In genomic region chr11:72328366-72329224, GRCh38 we compare ENCODE assay signal across 13 cellular contexts.
DNase-seq lines count a peak whose midpoint lies in the region; ATAC-seq, FAIRE-seq and TF ChIP-seq lines count a peak whose summit lies in the region.
"Had no signal": no experiment of that assay in that cellular context is flagged by ENCODE, and none has a peak within 500 bp of the region (broad histone marks: within the 10 kb centered on the region; RNA-seq: fewer than 3 reads in every experiment).

No MANE protein-coding gene starts in this region.

- WGBS in GM12878 (ENCODE audit: insufficient coverage, insufficient replicate concordance, low lambda C conversion rate, missing lambda C conversion rate): 98% methylated on average over 3 of the region's 3 CpGs

- 0 out of 2 replicates have a peak, but pooled peaks have one; percentile 17 for TF ChIP-seq RAD21 in GM12878 (IDR thresholded peaks at IDR 0.05; ENCODE audit: insufficient read depth, low read depth, low read length)

- TF ChIP-seq CTCF in GM12878 (IDR thresholded peaks at IDR 0.05 in 2 of 3, conservative IDR thresholded peaks at IDR 0.05 in 1 of 3; ENCODE audit: control insufficient read depth in 2 of 3, extremely low read depth in 1 of 3, insufficient read depth in 1 of 3, low read depth in 3 of 3, low read length in 3 of 3): peak in 1 of 3 experiments; percentile 7; a peak in 1 of 6 replicates
- no peak for TF ChIP-seq CTCF in vagina (IDR thresholded peaks at IDR 0.05)

- H3K79me2 ChIP-seq in GM12878 (ENCODE audit: control insufficient read depth, insufficient read depth, low read length): no peaks in the 10 kb centered on the region

- ATAC-seq in Right ventricle myocardium superior (ENCODE audit: poor library complexity): peak; percentile 51
- ATAC-seq in GM12878: no peak
- ATAC-seq in HG03280 (IDR thresholded peaks at IDR 0.05; ENCODE audit: unreplicated experiment): no peak

- H3K27ac ChIP-seq in GM12878 (ENCODE audit: control insufficient read depth, insufficient read depth): no peak overlapping the region
- H3K27ac ChIP-seq in vagina: peak overlapping the region; percentile 28

- POLR2A ChIA-PET in GM12878 (lab: Charles Lee): no interaction called here

- no peak overlapping the region for H3K9ac ChIP-seq in GM12878 (ENCODE audit: control insufficient read depth, insufficient read depth, low read length)

- H3K36me3 ChIP-seq in GM12878 (ENCODE audit: control insufficient read depth in 2 of 2, insufficient read depth in 2 of 2, low read length in 1 of 2) (peaks cover 0 to 2% of the 10 kb centered on the region in 2 experiments; a peak in 2 of 4 replicates), vagina (no peaks in the 10 kb centered on the region)

- TF ChIP-seq POLR2A in GM12878 (IDR thresholded peaks at IDR 0.05; ENCODE audit: low read depth, low read length) (no peak), vagina (IDR thresholded peaks at IDR 0.05) (no peak)

- in situ Hi-C loops in GM12878 (cut with MboI): no loop called here

- SMC1A ChIA-PET in GM12878 (lab: Charles Lee; ENCODE audit: uncharacterized antibody, unreplicated experiment): interaction anchor here (1.0 to 1.4 kb wide), 6 partner anchors 14 to 102 kb away, joined by 3 to 8 read pairs (median 4); no protein-coding TSS in a partner anchor

- intact Hi-C loops in Right ventricle myocardium superior (cut with DNase I): no loop called here
- intact Hi-C loops in cardiac septum (cut with DNase I): no loop called here
- intact Hi-C loops in GM12878 (cut with micrococcal nuclease; ENCODE audit: unreplicated experiment): no loop called here
- intact Hi-C loops in vagina (cut with DNase I): no loop called here

- H2AFZ ChIP-seq in GM12878 (ENCODE audit: control insufficient read depth, low read depth, low read length): no peak overlapping the region

- CTCF ChIA-PET in GM12878 (lab: Yijun Ruan, JAX): interaction anchor here (0.7 to 2.9 kb wide), 7 partner anchors 9 to 105 kb away, joined by 3 to 20 read pairs (median 3); no protein-coding TSS in a partner anchor

- FAIRE-seq in GM12878 (lab: Jason Lieb, UNC): no peak
- FAIRE-seq: HTR-8/SVneo had no signal

- H3K9me3 ChIP-seq in GM12878 (replicated peaks; ENCODE audit: control insufficient read depth, insufficient read depth, low read length) (no peaks in the 10 kb centered on the region), vagina (no peaks in the 10 kb centered on the region)

- no peak for TF ChIP-seq EP300 in GM12878 (IDR thresholded peaks at IDR 0.05; ENCODE audit: borderline replicate concordance in 1 of 2, control insufficient read depth in 1 of 2, low read depth in 2 of 2, low read length in 2 of 2)

- RAD21 ChIA-PET in GM12878 (lab: Charles Lee; ENCODE audit: unreplicated experiment): interaction anchor here (1.9 kb wide), 1 partner anchor 102 kb away, joined by 9 read pairs; no protein-coding TSS in a partner anchor

- H3K4me2 ChIP-seq in GM12878 (ENCODE audit: control insufficient read depth, insufficient read depth): no peak overlapping the region

- H3K4me3 ChIP-seq in GM12878: no peak overlapping the region
- H3K4me3 ChIP-seq in vagina: no peak overlapping the region
- H3K4me3 ChIP-seq: lung had no signal

- no TSS peak for BruUV-seq in GM12878 (replicated peaks; lab: Mats Ljungman, UMichigan)

- H3K27me3 ChIP-seq in GM12878 (replicated peaks in 1 of 2; ENCODE audit: control insufficient read depth in 2 of 2, insufficient read depth in 2 of 2, low read length in 1 of 2) (no peaks in the 10 kb centered on the region), vagina (no peaks in the 10 kb centered on the region)

- H3K4me1 ChIP-seq in GM12878 (ENCODE audit: control insufficient read depth, insufficient read depth, low read length) (no peaks in the 10 kb centered on the region), vagina (peaks cover 12% of the 10 kb centered on the region)

- DNase-seq in Right ventricle myocardium superior: no peak
- DNase-seq in cardiac septum (ENCODE audit: low spot score): no peak
- no peak for DNase-seq in GM12878 (ENCODE audit: low read depth, low spot score)
- peak; percentile 56 for DNase-seq in iris pigment epithelial cell (ENCODE audit: low read depth)
- DNase-seq in vagina (ENCODE audit: extremely low spot score in 2 of 2): no peak
- DNase-seq in activated effector memory CD4-positive, alpha-beta T cell treated with Interleukin-2 at 50 U/mL for 16 hours: no peak
- DNase-seq in activated gamma-delta T cell (lab: John Stamatoyannopoulos, UW): no peak
- DNase-seq: caudate nucleus, EL, NCI-H146 had no signal

- H4K20me1 ChIP-seq in GM12878 (ENCODE audit: control insufficient read depth, insufficient read depth): no peaks in the 10 kb centered on the region

TF ChIP-seq in GM12878, 131 proteins besides CTCF, POLR2A, EP300 and RAD21:
- no peak for TF ChIP-seq BMI1 (IDR thresholded peaks at IDR 0.05; ENCODE audit: borderline replicate concordance)
- TF ChIP-seq IKZF1 (conservative IDR thresholded peaks at IDR 0.05): no peak
- TF ChIP-seq RELB (IDR thresholded peaks at IDR 0.05; ENCODE audit: low read depth): no peak
- no peak for TF ChIP-seq ZSCAN29 (IDR thresholded peaks at IDR 0.05)
- TF ChIP-seq CBFB (IDR thresholded peaks at IDR 0.05; ENCODE audit: low read depth): no peak
TF ChIP-seq in GM12878: peak in this region for 0.
